1 cellular context compared by ENCODE assay signal in genomic region chr7:127598318-127598717, GRCh38.
TF ChIP-seq lines count a peak whose summit lies in the region.

No MANE protein-coding gene starts in this region.

TF ChIP-seq in HepG2, 621 proteins besides CTCF, POLR2A, EP300 and RAD21:
- TF ChIP-seq XRCC5 (optimal IDR thresholded peaks at IDR 0.05; ENCODE audit: low read length) (peak; percentile 48), STAG1 (CRISPR knock-in tag; IDR thresholded peaks at IDR 0.05) (peak; percentile 47), SMC3 (IDR thresholded peaks at IDR 0.05; ENCODE audit: low read length) (peak; percentile 19; the same call in 1 of the 2 replicates), ZNF232 (CRISPR knock-in tag; IDR thresholded peaks at IDR 0.05; ENCODE audit: borderline replicate concordance) (no peak)
TF ChIP-seq in HepG2: peak in this region for 3.
